Comparison of ENCODE assay signal across 13 cellular contexts in genomic region chr1:206482611-206483010, GRCh38. TPM values are rescaled to one million over a fixed set of nuclear protein-coding genes. Genes with fewer than 3 reads are reported as not detected.
DNase-seq lines count a peak whose midpoint lies in the region; ATAC-seq and TF ChIP-seq lines count a peak whose summit lies in the region.
"Had no signal": no experiment of that assay in that cellular context is flagged by ENCODE, and none has a peak within 500 bp of the region (broad histone marks: within the 10 kb centered on the region; RNA-seq: fewer than 3 reads in every experiment).

No MANE protein-coding gene starts in this region.

- 92 to 95% (median 94%) methylated on average over 2 of the region's 2 CpGs for WGBS in heart left ventricle, 4 donors

- H3K4me3 ChIP-seq in heart left ventricle (no peak overlapping the region), RWPE2 (ENCODE audit: severe bottlenecking) (no peak overlapping the region)
- H3K4me3 ChIP-seq: Peyer's patch had no signal

- intact Hi-C loops in Right ventricle myocardium inferior (cut with DNase I) (loop anchor here (10.0 kb wide), 1 partner anchor 502 kb away; no protein-coding TSS in a partner anchor), heart left ventricle (cut with DNase I) (loop anchor here in 2 of 10 donors (10.0 kb wide), 2 partner anchors 432 to 502 kb away; no protein-coding TSS in a partner anchor)

- DNase-seq in Right ventricle myocardium inferior (ENCODE audit: missing footprints) (peak; percentile 51), heart left ventricle (no peak), NCI-H1105 treated with DMSO at 0.1 percent for 48 hours (lab: John Stamatoyannopoulos, UW) (peak; percentile 58), RWPE2 (ENCODE audit: low spot score) (no peak), NCI-H2107 treated with DMSO at 0.1 percent for 48 hours (lab: John Stamatoyannopoulos, UW; ENCODE audit: unreplicated experiment) (no peak), middle frontal gyrus (ENCODE audit: extremely low spot score, low spot score) (no peak), AG08396 (ENCODE audit: low spot score) (no peak)
- DNase-seq: BE2C; CD4-positive, alpha-beta memory T cell; MM.1S; NCI-H2107; Peyer's patch had no signal

- H3K9me3 ChIP-seq in heart left ventricle (no peaks in the 10 kb centered on the region), RWPE2 (ENCODE audit: severe bottlenecking) (no peaks in the 10 kb centered on the region)
- H3K9me3 ChIP-seq: BE2C, Peyer's patch had no signal

- H3K27ac ChIP-seq in heart left ventricle = no peak overlapping the region
- H3K27ac ChIP-seq in RWPE2 (ENCODE audit: poor library complexity, severe bottlenecking) = no peak overlapping the region
- H3K27ac ChIP-seq: Peyer's patch had no signal

- H3K27me3 ChIP-seq in heart left ventricle (no peaks in the 10 kb centered on the region), RWPE2 (ENCODE audit: insufficient read depth, poor library complexity, severe bottlenecking) (no peaks in the 10 kb centered on the region)
- H3K27me3 ChIP-seq: Peyer's patch had no signal

- no peak for ATAC-seq in Right ventricle myocardium inferior
- ATAC-seq in heart left ventricle = no peak
- peak; percentile 47 for ATAC-seq in RWPE2 (ENCODE audit: low read depth)
- ATAC-seq: HepG2 had no signal

- H3K36me3 ChIP-seq in heart left ventricle (peaks cover 0 to 70% (median 0%) of the 10 kb centered on the region in 9 donors), RWPE2 (ENCODE audit: low read depth) (no peaks in the 10 kb centered on the region)
- H3K36me3 ChIP-seq: BE2C had no signal

- TF ChIP-seq POLR2A in heart left ventricle (IDR thresholded peaks at IDR 0.05) = no peak

- TF ChIP-seq CTCF in heart left ventricle (IDR thresholded peaks at IDR 0.05) = no peak
- no peak for TF ChIP-seq CTCF in RWPE2 (IDR thresholded peaks at IDR 0.05; ENCODE audit: poor library complexity, severe bottlenecking)

- H3K4me1 ChIP-seq in heart left ventricle (peaks cover 0 to 12% (median 4%) of the 10 kb centered on the region in 12 donors), RWPE2 (ENCODE audit: insufficient read depth, poor library complexity, severe bottlenecking) (peaks cover 3% of the 10 kb centered on the region)
- H3K4me1 ChIP-seq: BE2C, Peyer's patch had no signal

RNA-seq across cellular contexts. Expression of gene IKBKE, which starts 12.3 kb away (rescaled TPM):
- total RNA-seq in Right ventricle myocardium inferior = 0.62 TPM
- total RNA-seq in heart left ventricle = 10 to 100 TPM in 1 of 9 donors, 1 to 10 TPM in 6, under 1 TPM in 2; 0.62 to 10.8 (median 1.1) TPM
- under 1 TPM; 0.27 to 0.97 TPM for polyA plus RNA-seq in heart left ventricle

RNA-seq across cellular contexts. Expression of gene RASSF5, which starts 24.7 kb away (rescaled TPM):
- 5.3 TPM for total RNA-seq in Right ventricle myocardium inferior
- total RNA-seq in heart left ventricle = 10 to 100 TPM in 2 of 9 donors, 1 to 10 TPM in 7; 3.2 to 27.4 (median 5.8) TPM
- polyA plus RNA-seq in heart left ventricle = 1 to 10 TPM; 1.3 to 1.8 TPM

Comparison
In these comparisons a context has a peak if more than half of its experiments do, and no peak if none do; other contexts are left out.
1. DNase-seq: peak in Right ventricle myocardium inferior (single experiment) and NCI-H1105 treated with DMSO at 0.1 percent for 48 hours (single experiment); none in heart left ventricle (0 of 5), RWPE2 (single experiment), NCI-H2107 treated with DMSO at 0.1 percent for 48 hours (single experiment), middle frontal gyrus (single experiment) and AG08396 (single experiment).